ENCODE assay signal across 1 cellular context in the genomic region with DNA sequence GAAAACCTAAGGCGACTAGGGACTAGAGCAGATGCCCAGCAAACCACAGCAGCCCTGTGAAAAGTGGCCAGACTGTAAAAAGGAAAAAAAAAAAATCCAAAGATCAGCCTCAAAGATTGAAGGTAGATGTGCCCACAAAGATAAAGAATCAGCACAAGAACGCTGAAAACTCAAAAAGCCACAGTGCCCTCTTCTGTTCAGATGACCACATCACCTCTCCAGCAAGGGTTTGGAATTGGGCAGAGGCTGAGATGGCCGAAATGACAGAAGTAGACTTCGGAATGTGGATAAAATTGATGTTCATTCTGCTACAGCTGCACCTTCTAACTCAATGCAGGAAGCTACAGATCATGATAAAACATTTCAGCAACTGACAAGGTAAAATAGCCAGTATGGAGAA.
TF ChIP-seq lines count a peak whose summit lies in the region.

No MANE protein-coding gene starts in this region.

TF ChIP-seq in HCT116, 20 proteins besides CTCF, POLR2A, EP300 and RAD21 (continued from another document):
- TF ChIP-seq, protein P1, sequence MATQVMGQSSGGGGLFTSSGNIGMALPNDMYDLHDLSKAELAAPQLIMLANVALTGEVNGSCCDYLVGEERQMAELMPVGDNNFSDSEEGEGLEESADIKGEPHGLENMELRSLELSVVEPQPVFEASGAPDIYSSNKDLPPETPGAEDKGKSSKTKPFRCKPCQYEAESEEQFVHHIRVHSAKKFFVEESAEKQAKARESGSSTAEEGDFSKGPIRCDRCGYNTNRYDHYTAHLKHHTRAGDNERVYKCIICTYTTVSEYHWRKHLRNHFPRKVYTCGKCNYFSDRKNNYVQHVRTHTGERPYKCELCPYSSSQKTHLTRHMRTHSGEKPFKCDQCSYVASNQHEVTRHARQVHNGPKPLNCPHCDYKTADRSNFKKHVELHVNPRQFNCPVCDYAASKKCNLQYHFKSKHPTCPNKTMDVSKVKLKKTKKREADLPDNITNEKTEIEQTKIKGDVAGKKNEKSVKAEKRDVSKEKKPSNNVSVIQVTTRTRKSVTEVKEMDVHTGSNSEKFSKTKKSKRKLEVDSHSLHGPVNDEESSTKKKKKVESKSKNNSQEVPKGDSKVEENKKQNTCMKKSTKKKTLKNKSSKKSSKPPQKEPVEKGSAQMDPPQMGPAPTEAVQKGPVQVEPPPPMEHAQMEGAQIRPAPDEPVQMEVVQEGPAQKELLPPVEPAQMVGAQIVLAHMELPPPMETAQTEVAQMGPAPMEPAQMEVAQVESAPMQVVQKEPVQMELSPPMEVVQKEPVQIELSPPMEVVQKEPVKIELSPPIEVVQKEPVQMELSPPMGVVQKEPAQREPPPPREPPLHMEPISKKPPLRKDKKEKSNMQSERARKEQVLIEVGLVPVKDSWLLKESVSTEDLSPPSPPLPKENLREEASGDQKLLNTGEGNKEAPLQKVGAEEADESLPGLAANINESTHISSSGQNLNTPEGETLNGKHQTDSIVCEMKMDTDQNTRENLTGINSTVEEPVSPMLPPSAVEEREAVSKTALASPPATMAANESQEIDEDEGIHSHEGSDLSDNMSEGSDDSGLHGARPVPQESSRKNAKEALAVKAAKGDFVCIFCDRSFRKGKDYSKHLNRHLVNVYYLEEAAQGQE (IDR thresholded peaks at IDR 0.05; ENCODE audit: low read depth): no peak
- TF ChIP-seq CBX3 (IDR thresholded peaks at IDR 0.05; ENCODE audit: low read depth) (no peak), CEBPB (IDR thresholded peaks at IDR 0.05; ENCODE audit: low read depth) (no peak)
